Comparison of ENCODE assay signal across 35 cellular contexts in the genomic region with DNA sequence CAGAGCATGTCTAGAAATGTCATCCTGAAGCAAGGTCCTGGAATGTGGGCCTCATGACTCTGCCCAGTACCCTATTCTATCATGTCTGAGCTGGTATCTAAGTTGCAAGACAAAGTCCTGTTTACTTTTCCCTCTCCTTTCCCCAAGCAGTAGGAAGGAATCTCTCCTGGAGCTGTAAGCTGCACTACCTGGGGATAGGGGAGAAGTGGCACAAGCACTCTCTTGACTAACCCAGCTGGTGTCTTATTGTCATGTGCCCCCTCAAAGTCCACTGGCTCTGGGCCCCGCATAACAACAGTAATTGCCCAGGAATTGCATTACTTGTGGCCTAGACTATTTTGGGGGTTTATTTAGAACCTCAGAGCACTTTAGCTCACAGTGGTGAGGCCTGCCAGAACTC.
"Had no signal": no experiment of that assay in that cellular context is flagged by ENCODE, and none has a peak within 500 bp of the region (broad histone marks: within the 10 kb centered on the region; RNA-seq: fewer than 3 reads in every experiment).

No MANE protein-coding gene starts in this region.

- H3K27ac ChIP-seq: adrenal gland, body of pancreas, brain microvascular endothelial cell, breast epithelium, VCaP had no signal

- ATAC-seq: activated CD4-positive, CD25-positive, alpha-beta regulatory T cell treated with anti-CD3 and anti-CD28 coated beads, Interleukin-2, amount 50 U/mL, for 24 hours; activated CD8-positive, alpha-beta T cell treated with anti-CD3 and anti-CD28 coated beads for 36 hours; activated naive CD4-positive, alpha-beta T cell treated with anti-CD3 and anti-CD28 coated beads, Interleukin-2, amount 50 U/mL, for 72 hours; activated T-cell treated with anti-CD3 and anti-CD28 coated beads, Interleukin-2, amount 50 U/mL, for 4 hours; activated T-cell treated with anti-CD3 and anti-CD28 coated beads, Interleukin-2, amount 50 U/mL, for 72 hours; activated T-helper 17 cell treated with anti-CD3 and anti-CD28 coated beads, Interleukin-2, amount 50 U/mL, for 72 hours; body of pancreas; T-cell; T-helper 17 cell had no signal

- H3K36me3 ChIP-seq: adrenal gland, brain microvascular endothelial cell, breast epithelium had no signal

- DNase-seq: activated CD4-positive, alpha-beta memory T cell treated with anti-CD3 and anti-CD28 coated beads for 36 hours; activated CD4-positive, alpha-beta T cell treated with anti-CD3 and anti-CD28 coated beads for 4 hours; activated CD4-positive, alpha-beta T cell treated with anti-CD3 and anti-CD28 coated beads, Interleukin-2, amount 10 ng/mL, durations not matched to agents 24 days and 14 days; activated CD4-positive, alpha-beta T cell treated with anti-CD3 and anti-CD28 coated beads, Interleukin-2, amount 50 U/mL, for 1 hour; activated CD4-positive, alpha-beta T cell treated with anti-CD3 and anti-CD28 coated beads, Interleukin-2, amount 50 U/mL, for 4 hours; activated CD4-positive, CD25-positive, alpha-beta regulatory T cell; activated CD8-positive, alpha-beta memory T cell treated with anti-CD3 and anti-CD28 coated beads, Interleukin-2, amount 50 U/mL, for 4 hours; activated CD8-positive, alpha-beta T cell treated with anti-CD3 and anti-CD28 coated beads for 36 hours; activated effector memory CD4-positive, alpha-beta T cell treated with anti-CD3 and anti-CD28 coated beads, Interleukin-2, amount 50 U/mL, for 16 hours; activated gamma-delta T cell treated with Interleukin-2 at 50 U/mL for 16 hours; activated naive CD4-positive, alpha-beta T cell; activated naive CD4-positive, alpha-beta T cell treated with anti-CD3 and anti-CD28 coated beads for 36 hours; activated naive CD4-positive, alpha-beta T cell treated with anti-CD3 and anti-CD28 coated beads, Interleukin-2, amount 50 U/mL, for 16 hours; activated naive CD8-positive, alpha-beta T cell treated with anti-CD3 and anti-CD28 coated beads for 36 hours; activated T-cell treated with anti-CD3 and anti-CD28 coated beads for 4 hours; activated T-cell treated with anti-CD3 and anti-CD28 coated beads, Interleukin-2, amount 50 U/mL, for 1 hour; activated T-cell treated with anti-CD3 and anti-CD28 coated beads, Interleukin-2, amount 50 U/mL, for 4 hours; activated T-cell treated with anti-CD3 and anti-CD28 coated beads, Interleukin-2, amount 50 U/mL, for 72 hours; adrenal gland; amniotic stem cell; aorta; body of pancreas; brain microvascular endothelial cell; cerebellar nuclear complex; T-cell; T-helper 17 cell; T-helper 9 cell had no signal

- H3K4me1 Mint-ChIP-seq: activated CD4-positive, alpha-beta T cell treated with anti-CD3 and anti-CD28 coated beads, Interleukin-2, amount 10 ng/mL, durations not matched to agents 24 days and 14 days; activated naive CD8-positive, alpha-beta T cell treated with anti-CD3 and anti-CD28 coated beads for 36 hours; activated T-helper 17 cell treated with anti-CD3 and anti-CD28 coated beads, Interleukin-2, amount 50 U/mL, for 72 hours; central memory CD8-positive, alpha-beta T cell; T-cell; T-helper 17 cell had no signal

- H3K27me3 Mint-ChIP-seq: activated CD4-positive, alpha-beta memory T cell treated with anti-CD3 and anti-CD28 coated beads for 36 hours; activated CD4-positive, alpha-beta T cell treated with anti-CD3 and anti-CD28 coated beads, Interleukin-2, amount 10 ng/mL, durations not matched to agents 24 days and 14 days; activated CD8-positive, alpha-beta T cell treated with anti-CD3 and anti-CD28 coated beads for 36 hours; activated naive CD8-positive, alpha-beta T cell treated with anti-CD3 and anti-CD28 coated beads for 36 hours; activated T-helper 17 cell treated with anti-CD3 and anti-CD28 coated beads, Interleukin-2, amount 50 U/mL, for 72 hours; central memory CD8-positive, alpha-beta T cell; T-cell; T-helper 17 cell had no signal

- H3K9me3 Mint-ChIP-seq: activated CD4-positive, alpha-beta T cell treated with anti-CD3 and anti-CD28 coated beads, Interleukin-2, amount 10 ng/mL, durations not matched to agents 24 days and 14 days had no signal

- H3K27me3 ChIP-seq: adrenal gland, body of pancreas, brain microvascular endothelial cell, breast epithelium had no signal

- H3K4me3 ChIP-seq: adrenal gland, body of pancreas, breast epithelium had no signal

- H3K4me3 Mint-ChIP-seq: activated CD4-positive, alpha-beta memory T cell treated with anti-CD3 and anti-CD28 coated beads for 36 hours; activated CD4-positive, alpha-beta T cell treated with anti-CD3 and anti-CD28 coated beads, Interleukin-2, amount 10 ng/mL, durations not matched to agents 24 days and 14 days; activated CD8-positive, alpha-beta T cell treated with anti-CD3 and anti-CD28 coated beads for 36 hours; activated naive CD4-positive, alpha-beta T cell treated with anti-CD3 and anti-CD28 coated beads for 36 hours; activated naive CD8-positive, alpha-beta T cell treated with anti-CD3 and anti-CD28 coated beads for 36 hours; activated T-cell treated with anti-CD3 and anti-CD28 coated beads, Interleukin-2, amount 50 U/mL, for 4 hours; activated T-cell treated with anti-CD3 and anti-CD28 coated beads, Interleukin-2, amount 50 U/mL, for 72 hours; activated T-helper 1 cell treated with anti-CD3 and anti-CD28 coated beads, Interleukin-12 subunit alpha, Interleukin-12 subunit beta, Interleukin-2, Interleukin-4 antibody, amounts not matched to agents 30 ng/mL and 10 ng/mL and 1 ng/mL, durations not matched to agents 14 hours and 24 hours and 36 hours; activated T-helper 17 cell treated with anti-CD3 and anti-CD28 coated beads, Interleukin-2, amount 50 U/mL, for 72 hours; central memory CD8-positive, alpha-beta T cell; T-cell; T-helper 17 cell; T-helper 2 cell treated with Interferon-gamma antibody and Interleukin-4, amounts not matched to agents 5 μg/mL and 100 μg/mL, for 36 hours had no signal

- H3K9me3 ChIP-seq: adrenal gland, body of pancreas had no signal

- H3K4me1 ChIP-seq: adrenal gland, body of pancreas, breast epithelium had no signal

- H3K27ac Mint-ChIP-seq: activated CD4-positive, alpha-beta memory T cell treated with anti-CD3 and anti-CD28 coated beads for 36 hours; activated CD4-positive, alpha-beta T cell treated with anti-CD3 and anti-CD28 coated beads, Interleukin-2, amount 10 ng/mL, durations not matched to agents 24 days and 14 days; activated CD8-positive, alpha-beta T cell treated with anti-CD3 and anti-CD28 coated beads for 36 hours; activated naive CD4-positive, alpha-beta T cell treated with anti-CD3 and anti-CD28 coated beads for 36 hours; activated naive CD4-positive, alpha-beta T cell treated with anti-CD3 and anti-CD28 coated beads, Interleukin-2, amount 50 U/mL, for 72 hours; activated naive CD8-positive, alpha-beta T cell treated with anti-CD3 and anti-CD28 coated beads for 36 hours; activated T-cell treated with anti-CD3 and anti-CD28 coated beads, Interleukin-2, amount 50 U/mL, for 72 hours; activated T-helper 1 cell treated with anti-CD3 and anti-CD28 coated beads, Interleukin-12 subunit alpha, Interleukin-12 subunit beta, Interleukin-2, Interleukin-4 antibody, amounts not matched to agents 30 ng/mL and 10 ng/mL and 1 ng/mL, durations not matched to agents 14 hours and 24 hours and 36 hours; activated T-helper 17 cell treated with anti-CD3 and anti-CD28 coated beads, Interleukin-2, amount 50 U/mL, for 72 hours; T-cell; T-helper 17 cell; T-helper 2 cell treated with Interferon-gamma antibody and Interleukin-4, amounts not matched to agents 5 μg/mL and 100 μg/mL, for 36 hours had no signal

- H3K36me3 Mint-ChIP-seq: activated CD4-positive, alpha-beta memory T cell treated with anti-CD3 and anti-CD28 coated beads for 36 hours; T-cell had no signal
